Comparison of ENCODE assay signal across 15 cellular contexts in the genomic region with DNA sequence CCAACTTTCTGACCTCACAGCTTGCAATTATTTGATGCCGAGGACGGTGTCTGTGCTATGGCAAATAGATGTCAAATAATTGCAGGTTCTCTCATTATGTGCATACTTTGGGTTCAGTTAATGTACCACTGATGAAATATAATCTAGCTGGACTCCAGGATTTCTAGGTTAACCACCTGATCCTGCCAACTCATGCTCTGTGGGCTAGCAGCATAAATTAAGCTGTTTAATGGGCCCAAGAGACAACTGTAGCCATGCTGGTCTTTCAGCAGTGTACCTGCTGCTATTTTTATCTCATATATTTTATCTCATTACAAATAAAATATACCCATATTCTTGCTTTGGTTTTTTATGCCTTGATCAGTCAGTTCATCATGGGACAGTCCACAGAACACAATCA. TPM values are rescaled to one million over a fixed set of nuclear protein-coding genes. Genes with fewer than 3 reads are reported as not detected.
DNase-seq lines count a peak whose midpoint lies in the region; ATAC-seq lines count a peak whose summit lies in the region.
"Had no signal": no experiment of that assay in that cellular context is flagged by ENCODE, and none has a peak within 500 bp of the region (broad histone marks: within the 10 kb centered on the region; RNA-seq: fewer than 3 reads in every experiment).

No MANE protein-coding gene starts in this region.

- peak; percentile 35 for DNase-seq in LHCN-M2 (ENCODE audit: low read depth)
- peak; percentile 70 for DNase-seq in NCI-H69 (lab: John Stamatoyannopoulos, UW)
- peak; percentile 8 for DNase-seq in kidney tubule cell (ENCODE audit: low spot score)
- DNase-seq in renal cortical epithelial cell (ENCODE audit: low read depth) = peak; percentile 39
- no peak for DNase-seq in C1 segment of cervical spinal cord (lab: John Stamatoyannopoulos, UW)
- no peak for DNase-seq in NCI-H128 (lab: John Stamatoyannopoulos, UW; ENCODE audit: unreplicated experiment)
- DNase-seq: Calu3; CD4-positive, CD25-positive, alpha-beta regulatory T cell; DMS153; DMS79 treated with DMSO at 0.1 percent for 48 hours; EL; HCEC 1CT had no signal

- ATAC-seq in GM18867 (IDR thresholded peaks at IDR 0.05; ENCODE audit: unreplicated experiment) = no peak
- no peak for ATAC-seq in GM21447 (IDR thresholded peaks at IDR 0.05; ENCODE audit: unreplicated experiment)
- ATAC-seq: HepG2 had no signal

RNA-seq across cellular contexts. Expression of a gene that starts 43.3 kb away (rescaled TPM):
- total RNA-seq in LHCN-M2 (2014; rRNA removed) (201 and 218 TPM in 2 replicates), renal cortical epithelial cell (173 and 284 TPM in 2 replicates)
- 77.4 TPM for polyA plus RNA-seq in LHCN-M2 (2012)

Comparison
In these comparisons a context has a peak if more than half of its experiments do, and no peak if none do; other contexts are left out.
1. DNase-seq: peak in LHCN-M2 (single experiment), NCI-H69 (single experiment), kidney tubule cell (single experiment) and renal cortical epithelial cell (single experiment); none in C1 segment of cervical spinal cord (0 of 14) and NCI-H128 (single experiment).